4 cellular contexts compared by ENCODE assay signal in genomic region chr9:135063466-135063865, GRCh38. TPM values are rescaled to one million over a fixed set of nuclear protein-coding genes. Genes with fewer than 3 reads are reported as not detected.
"Had no signal": no experiment of that assay in that cellular context is flagged by ENCODE, and none has a peak within 500 bp of the region (broad histone marks: within the 10 kb centered on the region; RNA-seq: fewer than 3 reads in every experiment).

No MANE protein-coding gene starts in this region.

RNA-seq across cellular contexts. Expression of gene OLFM1, which starts 24.0 kb away (rescaled TPM):
- total RNA-seq: HT-29, LHCN-M2, MCF 10A, OCI-LY7 had no signal
